Comparison of ENCODE assay signal across 8 cellular contexts in genomic region chr17:47225436-47225858, GRCh38. TPM values are rescaled to one million over a fixed set of nuclear protein-coding genes. Genes with fewer than 3 reads are reported as not detected.
A peak's percentile ranks its signal among the peaks of the same experiment; 100 is the strongest.
DNase-seq lines count a peak whose midpoint lies in the region; TF ChIP-seq lines count a peak whose summit lies in the region.

No MANE protein-coding gene starts in this region.

- H3K9me3 ChIP-seq in SK-N-MC (ENCODE audit: low read depth, low read length), result no peaks in the 10 kb centered on the region

- no peak overlapping the region; the same call in 1 of the 2 replicates for H3K4me3 ChIP-seq in SK-N-MC
- H3K4me3 ChIP-seq in foreskin fibroblast (ENCODE audit: low read depth in 1 of 2, low read length in 2 of 2), result no peak overlapping the region

- DNase-seq in COLO829 (ENCODE audit: low spot score) (peak; percentile 42), SK-N-MC (ENCODE audit: low read depth, low spot score) (peak; percentile 22), foreskin fibroblast (peak; percentile 95 to 97), pulmonary artery endothelial cell (ENCODE audit: low read depth, low spot score) (peak; percentile 99), COLO668 (lab: John Stamatoyannopoulos, UW; ENCODE audit: unreplicated experiment) (no peak), NCI-H187 treated with DMSO at 0.1 percent for 48 hours (lab: John Stamatoyannopoulos, UW) (no peak), SKM-1 treated with dmso at 0.1 percent for 144 hours (lab: John Stamatoyannopoulos, UW; ENCODE audit: unreplicated experiment) (no peak)
- DNase-seq in effector CD8-positive, alpha-beta T cell (lab: John Stamatoyannopoulos, UW), result no peak

- no peak for TF ChIP-seq CTCF in foreskin fibroblast (IDR thresholded peaks at IDR 0.05; ENCODE audit: low read depth, low read length)

- H3K27ac ChIP-seq in SK-N-MC, result peak overlapping the region; percentile 67; the same call in 1 of the 2 replicates

- peak overlapping the region; percentile 8 for H3K9ac ChIP-seq in SK-N-MC (ENCODE audit: insufficient read length)

- H3K36me3 ChIP-seq in SK-N-MC (ENCODE audit: insufficient read depth, low read length), result no peaks in the 10 kb centered on the region

RNA-seq across cellular contexts. Expression of gene MYL4, which starts 16.3 kb away (rescaled TPM):
- 0.33 and 0.81 TPM in 2 replicates for total RNA-seq in pulmonary artery endothelial cell

RNA-seq across cellular contexts. Expression of gene ITGB3, which starts 28.2 kb away (rescaled TPM):
- total RNA-seq in pulmonary artery endothelial cell, result 96.8 and 104 TPM in 2 replicates

RNA-seq across cellular contexts. Expression of gene CDC27, which starts 36.4 kb away (rescaled TPM):
- total RNA-seq in pulmonary artery endothelial cell, result 178 and 195 TPM in 2 replicates

Comparison
In these comparisons a context has a peak if more than half of its experiments do, and no peak if none do; other contexts are left out.
1. DNase-seq: peak in COLO829 (single experiment), SK-N-MC (single experiment), foreskin fibroblast (2 of 2) and pulmonary artery endothelial cell (single experiment); none in COLO668 (single experiment), effector CD8-positive, alpha-beta T cell (single experiment), NCI-H187 treated with DMSO at 0.1 percent for 48 hours (single experiment) and SKM-1 treated with dmso at 0.1 percent for 144 hours (single experiment).